Comparison of ENCODE assay signal across 21 cellular contexts in genomic region chr15:58539548-58539947, GRCh38.
DNase-seq lines count a peak whose midpoint lies in the region; ATAC-seq and TF ChIP-seq lines count a peak whose summit lies in the region.
"Had no signal": no experiment of that assay in that cellular context is flagged by ENCODE, and none has a peak within 500 bp of the region (broad histone marks: within the 10 kb centered on the region; RNA-seq: fewer than 3 reads in every experiment).

No MANE protein-coding gene starts in this region.

- H3K36me3 ChIP-seq in CD4-positive, CD25-positive, alpha-beta regulatory T cell (ENCODE audit: control insufficient read depth, insufficient read depth, low read length) = no peaks in the 10 kb centered on the region
- no peaks in the 10 kb centered on the region; the same call in 1 of the 2 replicates for H3K36me3 ChIP-seq in Caco-2 (ENCODE audit: control insufficient read depth, insufficient read depth, low read length)
- no peaks in the 10 kb centered on the region for H3K36me3 ChIP-seq in stomach
- H3K36me3 ChIP-seq: HAP-1 had no signal

- intact Hi-C loops in Caco-2 (cut with micrococcal nuclease; ENCODE audit: unreplicated experiment) (no loop called here), stomach (cut with DNase I; ENCODE audit: low total_unique reads) (no loop called here)

- H3K27me3 ChIP-seq in CD4-positive, CD25-positive, alpha-beta regulatory T cell (ENCODE audit: control insufficient read depth, insufficient read depth, low read length) = no peaks in the 10 kb centered on the region
- no peaks in the 10 kb centered on the region for H3K27me3 ChIP-seq in Caco-2 (replicated peaks; ENCODE audit: control insufficient read depth, insufficient read depth, low read length)
- no peaks in the 10 kb centered on the region for H3K27me3 ChIP-seq in stomach

- POLR2A ChIA-PET in Caco-2 (lab: Charles Lee) = no interaction called here

- no peak overlapping the region for H3K27ac ChIP-seq in CD4-positive, CD25-positive, alpha-beta regulatory T cell (ENCODE audit: insufficient read depth, low read length, poor library complexity, severe bottlenecking)
- no peak overlapping the region for H3K27ac ChIP-seq in stomach
- H3K27ac ChIP-seq: GM23248 had no signal

- no peaks in the 10 kb centered on the region for H3K9me3 ChIP-seq in CD4-positive, CD25-positive, alpha-beta regulatory T cell (ENCODE audit: control insufficient read depth in 2 of 2, low read length in 2 of 2)
- no peaks in the 10 kb centered on the region for H3K9me3 ChIP-seq in Caco-2
- no peaks in the 10 kb centered on the region for H3K9me3 ChIP-seq in stomach
- H3K9me3 ChIP-seq: HAP-1, SK-N-SH had no signal

- no peaks in the 10 kb centered on the region for H3K27me3 Mint-ChIP-seq in CD4-positive, CD25-positive, alpha-beta regulatory T cell
- no peaks in the 10 kb centered on the region for H3K27me3 Mint-ChIP-seq in Caco-2 (ENCODE audit: insufficient read depth, unreplicated experiment)

- BruUV-seq in Caco-2 (replicated peaks; lab: Mats Ljungman, UMichigan) = no TSS peak

- peaks cover 0 to 5% (median under 1%) of the 10 kb centered on the region in 4 donors for H3K4me1 Mint-ChIP-seq in CD4-positive, CD25-positive, alpha-beta regulatory T cell
- H3K4me1 Mint-ChIP-seq in Caco-2 (ENCODE audit: low read depth, unreplicated experiment) = peaks cover 42% of the 10 kb centered on the region

- H3K9me3 Mint-ChIP-seq in CD4-positive, CD25-positive, alpha-beta regulatory T cell = peaks cover 0 to 1% (median 0%) of the 10 kb centered on the region in 7 donors
- H3K9me3 Mint-ChIP-seq in Caco-2 (ENCODE audit: unreplicated experiment) = no peaks in the 10 kb centered on the region

- DNase-seq in CD4-positive, CD25-positive, alpha-beta regulatory T cell = no peak
- no peak for DNase-seq in Caco-2
- peak; percentile 45 for DNase-seq in mesenteric fat pad (ENCODE audit: low spot score)
- DNase-seq in stomach = peak; percentile 4
- no peak for DNase-seq in activated T-cell treated with anti-CD3 and anti-CD28 coated beads for 4 hours
- DNase-seq in NCI-H1417 (lab: John Stamatoyannopoulos, UW) = no peak
- DNase-seq: Calu3; CD4-positive, alpha-beta memory T cell; DMS153; GM23248; KG1; NCI-H1092; NCI-H2029 treated with DMSO at 0.1 percent for 48 hours; NCI-H2171 treated with DMSO at 0.1 percent for 48 hours; NCI-H446; NK-92 treated with Interleukin-12 subunit alpha and Interleukin-12 subunit beta, amount 100 ng/mL, for 24 hours; SIG-M5; SK-N-SH had no signal

- TF ChIP-seq EP300 in stomach (IDR thresholded peaks at IDR 0.05) = no peak

- ATAC-seq in CD4-positive, CD25-positive, alpha-beta regulatory T cell (ENCODE audit: low read depth in 2 of 2) = no peak
- no peak for ATAC-seq in HG03520 (IDR thresholded peaks at IDR 0.05; ENCODE audit: unreplicated experiment)
- ATAC-seq: Panc1 had no signal

- no peak overlapping the region for H3K4me3 ChIP-seq in CD4-positive, CD25-positive, alpha-beta regulatory T cell (ENCODE audit: low read depth, low read length)
- H3K4me3 ChIP-seq in Caco-2 (ENCODE audit: low read depth, low read length) = no peak overlapping the region
- no peak overlapping the region for H3K4me3 ChIP-seq in stomach
- H3K4me3 ChIP-seq: GM23248, HAP-1 had no signal

- TF ChIP-seq CTCF in Caco-2 (IDR thresholded peaks at IDR 0.05; ENCODE audit: insufficient read depth in 1 of 2, low read depth in 1 of 2, low read length in 1 of 2, severe bottlenecking in 1 of 2, unreplicated experiment in 1 of 2) (no peak), stomach (IDR thresholded peaks at IDR 0.05) (no peak)

- no peaks in the 10 kb centered on the region for H3K4me1 ChIP-seq in CD4-positive, CD25-positive, alpha-beta regulatory T cell (ENCODE audit: control insufficient read depth, insufficient read depth, low read length, poor library complexity, severe bottlenecking)
- H3K4me1 ChIP-seq in Caco-2 (peaks cover 19% of the 10 kb centered on the region), stomach (no peaks in the 10 kb centered on the region)
- H3K4me1 ChIP-seq: HAP-1 had no signal

- H3K4me3 Mint-ChIP-seq in CD4-positive, CD25-positive, alpha-beta regulatory T cell = no peak overlapping the region
- no peak overlapping the region for H3K4me3 Mint-ChIP-seq in Caco-2 (ENCODE audit: unreplicated experiment)

- H3K36me3 Mint-ChIP-seq in CD4-positive, CD25-positive, alpha-beta regulatory T cell = no peaks in the 10 kb centered on the region
- H3K36me3 Mint-ChIP-seq in Caco-2 (ENCODE audit: insufficient read depth, unreplicated experiment) = no peaks in the 10 kb centered on the region
- H3K36me3 Mint-ChIP-seq: CD4-positive, alpha-beta memory T cell had no signal

- WGBS in stomach, 5 donors = 35 to 71% (median 68%) methylated on average over 1 of the region's 1 CpG

- H3K27ac Mint-ChIP-seq in CD4-positive, CD25-positive, alpha-beta regulatory T cell = peak overlapping the region; percentile 13 to 79 (median 68)
- H3K27ac Mint-ChIP-seq in Caco-2 (ENCODE audit: unreplicated experiment) = peak overlapping the region; percentile 17

- TF ChIP-seq POLR2A in stomach (IDR thresholded peaks at IDR 0.05) = no peak

- CTCF ChIA-PET in Caco-2 (lab: Charles Lee) = no interaction called here

Comparison
In these comparisons a context has a peak if more than half of its experiments do, and no peak if none do; other contexts are left out.
1. DNase-seq: peak in mesenteric fat pad (single experiment) and stomach (single experiment); none in CD4-positive, CD25-positive, alpha-beta regulatory T cell (0 of 3), Caco-2 (0 of 2), activated T-cell treated with anti-CD3 and anti-CD28 coated beads for 4 hours (single experiment) and NCI-H1417 (0 of 3).